8 cellular contexts compared by ENCODE assay signal in genomic region chr17:4789951-4790704, GRCh38. TPM values are rescaled to one million over a fixed set of nuclear protein-coding genes. Genes with fewer than 3 reads are reported as not detected.
DNase-seq lines count a peak whose midpoint lies in the region; ATAC-seq, FAIRE-seq and TF ChIP-seq lines count a peak whose summit lies in the region.

No MANE protein-coding gene starts in this region.

- peak overlapping the region; percentile 83 for H2AFZ ChIP-seq in GM23248

- peak in 1 of 2 donors; percentile 85 for TF ChIP-seq POLR2A in thyroid gland (IDR thresholded peaks at IDR 0.05)

- no peaks in the 10 kb centered on the region for H3K9me2 ChIP-seq in GM23248 (ENCODE audit: insufficient read depth)

- H3K4me3 ChIP-seq in GM23248: peak overlapping the region; percentile 88
- peak overlapping the region; percentile 78 for H3K4me3 ChIP-seq in LNCaP clone FGC (ENCODE audit: low read depth, low read length)
- peak overlapping the region; percentile 89 for H3K4me3 ChIP-seq in SK-N-MC
- H3K4me3 ChIP-seq in pancreas: peak overlapping the region; percentile 53 to 71 (median 58)
- H3K4me3 ChIP-seq in thyroid gland (replicated peaks in 1 of 3): peak overlapping the region; percentile 40 to 63 (median 59)

- no peaks in the 10 kb centered on the region for H3K9me3 Mint-ChIP-seq in activated naive CD8-positive, alpha-beta T cell (ENCODE audit: low read depth)

- peaks cover 12% of the 10 kb centered on the region for H3K27me3 Mint-ChIP-seq in activated naive CD8-positive, alpha-beta T cell

- no peaks in the 10 kb centered on the region for H3K27me3 ChIP-seq in GM23248 (replicated peaks; ENCODE audit: insufficient read depth)
- H3K27me3 ChIP-seq in pancreas: no peaks in the 10 kb centered on the region
- H3K27me3 ChIP-seq in thyroid gland: peaks cover 3% of the 10 kb centered on the region

- H3F3A ChIP-seq in GM23248 (ENCODE audit: insufficient read depth): peaks cover 15% of the 10 kb centered on the region

- intact Hi-C loops in Right ventricle myocardium inferior (cut with DNase I): loop anchor here (5.0 kb wide), 2 partner anchors 47 to 58 kb away; partner anchors contain the start of gene MED11
- intact Hi-C loops in pancreas (cut with DNase I): loop anchor here (5.0 to 10.0 kb wide), 4 partner anchors 55 to 105 kb away; partner anchors contain the start of genes C17orf107 (in 1 of the 3), CXCL16 (in 1 of the 3), MED11 (in 1 of the 3) and ZMYND15 (in 1 of the 3)
- intact Hi-C loops in thyroid gland (cut with DNase I): loop anchor here (5.0 kb wide), 1 partner anchor 48 kb away; no protein-coding TSS in a partner anchor

- peak; percentile 95 for ATAC-seq in Right ventricle myocardium inferior
- peak; percentile 88 to 92 (median 92) for ATAC-seq in pancreas

- H3K27ac ChIP-seq in GM23248: peak overlapping the region; percentile 81
- no peak overlapping the region for H3K27ac ChIP-seq in SK-N-MC
- peak overlapping the region; percentile 93 to 98 (median 98) for H3K27ac ChIP-seq in pancreas
- peak overlapping the region; percentile 83 to 95 (median 85) for H3K27ac ChIP-seq in thyroid gland

- H3K4me1 Mint-ChIP-seq in activated naive CD8-positive, alpha-beta T cell (ENCODE audit: low read depth): peaks cover 28% of the 10 kb centered on the region

- H3K36me3 ChIP-seq in ES-I3 (ENCODE audit: insufficient read depth, low read length) (no peaks in the 10 kb centered on the region), GM23248 (ENCODE audit: low read depth) (no peaks in the 10 kb centered on the region), SK-N-MC (ENCODE audit: insufficient read depth, low read length) (no peaks in the 10 kb centered on the region), pancreas (no peaks in the 10 kb centered on the region), thyroid gland (no peaks in the 10 kb centered on the region)

- peak; percentile 92 for TF ChIP-seq CTCF in LNCaP clone FGC (IDR thresholded peaks at IDR 0.05; ENCODE audit: control insufficient read depth, extremely low read depth, insufficient read depth)
- TF ChIP-seq CTCF in pancreas (IDR thresholded peaks at IDR 0.05): peak; percentile 58 to 80 (median 74)
- peak; percentile 24 to 85 (median 66) for TF ChIP-seq CTCF in thyroid gland (IDR thresholded peaks at IDR 0.05)

- peak overlapping the region; percentile 92 for H3K27ac Mint-ChIP-seq in activated naive CD8-positive, alpha-beta T cell

- H4K20me1 ChIP-seq in GM23248 (ENCODE audit: insufficient read depth): no peaks in the 10 kb centered on the region

- H3K4me1 ChIP-seq in ES-I3 (ENCODE audit: insufficient read depth, low read length) (0 out of 2 replicates have a peak, but pooled peaks cover 4% of the 10 kb centered on the region), GM23248 (ENCODE audit: insufficient read depth) (peaks cover 19% of the 10 kb centered on the region; the same call in 1 of the 2 replicates), pancreas (peaks cover 0 to 20% (median 4%) of the 10 kb centered on the region in 3 donors), thyroid gland (peaks cover 15 to 29% of the 10 kb centered on the region in 2 donors)

- H3K4me3 Mint-ChIP-seq in activated naive CD8-positive, alpha-beta T cell: peak overlapping the region; percentile 92

- no peaks in the 10 kb centered on the region for H3K79me2 ChIP-seq in GM23248 (ENCODE audit: insufficient read depth)

- in situ Hi-C loops in GM23248 (cut with MboI): loop anchor here (10.0 kb wide), 1 partner anchor 95 kb away; no protein-coding TSS in a partner anchor

- H3K36me3 Mint-ChIP-seq in activated naive CD8-positive, alpha-beta T cell: no peaks in the 10 kb centered on the region

- DNase-seq in GM23248 (peak; percentile 97), LNCaP clone FGC (ENCODE audit: low read depth) (peak; percentile 78), SK-N-MC (ENCODE audit: low read depth, low spot score) (no peak), Right ventricle myocardium inferior (ENCODE audit: missing footprints) (peak; percentile 94), pancreas (peak; percentile 82 to 94 (median 88)), thyroid gland (peak; percentile 79 to 80)

- H3K4me2 ChIP-seq in GM23248 (ENCODE audit: unreplicated experiment): peak overlapping the region; percentile 84

- FAIRE-seq in pancreas (lab: Jason Lieb, UNC): no peak

- H3K9ac ChIP-seq in ES-I3 (ENCODE audit: low read depth, low read length): peak overlapping the region; percentile 89
- H3K9ac ChIP-seq in GM23248: peak overlapping the region; percentile 85
- peak overlapping the region; percentile 68 for H3K9ac ChIP-seq in SK-N-MC (ENCODE audit: insufficient read length)

- H3K9me3 ChIP-seq in ES-I3 (ENCODE audit: control insufficient read depth, insufficient read depth, low read length) (no peaks in the 10 kb centered on the region), GM23248 (ENCODE audit: low read depth) (no peaks in the 10 kb centered on the region), SK-N-MC (ENCODE audit: low read depth, low read length) (no peaks in the 10 kb centered on the region; the same call in 1 of the 2 replicates), pancreas (no peaks in the 10 kb centered on the region), thyroid gland (no peaks in the 10 kb centered on the region)

- WGBS in GM23248 (ENCODE audit: low coverage in 1 of 2, low lambda C conversion rate in 2 of 2, missing lambda C conversion rate in 2 of 2), 2 experiments: 2% methylated on average over 50 to 73 of the region's 91 CpGs
- 0% methylated on average over 55 to 91 of the region's 91 CpGs for WGBS in pancreas, 2 donors
- WGBS in thyroid gland, 2 donors: 0% methylated on average over 11 to 23 of the region's 91 CpGs

RNA-seq across cellular contexts. Expression of gene GLTPD2, which starts 1.4 kb away (rescaled TPM):
- total RNA-seq in GM23248 (2014; rRNA removed; shearing (Covaris generic)): 2.2 TPM in 1 of 2 replicates, not detected in the other
- polyA plus RNA-seq in GM23248 (2016; fragmentation: Nextera tagmentation; extraction: Ambion mirVana): 0.50 and 0.61 TPM in 2 replicates
- total RNA-seq in Right ventricle myocardium inferior: not detected
- under 1 TPM in 1 of 6 donors, not detected in 5; 0.39 TPM for total RNA-seq in pancreas
- polyA plus RNA-seq in pancreas: under 1 TPM in 1 of 2 donors, not detected in 1; 0.23 TPM
- not detected for total RNA-seq in thyroid gland

RNA-seq across cellular contexts. Expression of gene VMO1, which starts 4.0 kb away (rescaled TPM):
- total RNA-seq in GM23248 (2014; rRNA removed; shearing (Covaris generic)): not detected in 2 replicates
- 0.63 and 0.93 TPM in 2 replicates for polyA plus RNA-seq in GM23248 (2016; fragmentation: Nextera tagmentation; extraction: Ambion mirVana)
- 0.70 TPM for total RNA-seq in Right ventricle myocardium inferior
- 1 to 10 TPM in 3 of 6 donors, under 1 TPM in 2, not detected in 1; 0.28 to 2.2 (median 1.2) TPM for total RNA-seq in pancreas
- 1 to 10 TPM in 1 of 2 donors, under 1 TPM in 1; 0.87 to 1.6 TPM for polyA plus RNA-seq in pancreas
- 1 to 10 TPM in 2 of 4 donors, not detected in 2; 1.8 to 4.0 TPM for total RNA-seq in thyroid gland

RNA-seq across cellular contexts. Expression of gene PSMB6, which starts 5.8 kb away (rescaled TPM):
- total RNA-seq in GM23248 (2014; rRNA removed; shearing (Covaris generic)): 92.1 and 148 TPM in 2 replicates
- polyA plus RNA-seq in GM23248 (2016; fragmentation: Nextera tagmentation; extraction: Ambion mirVana): 308 and 315 TPM in 2 replicates
- 225 TPM for total RNA-seq in Right ventricle myocardium inferior
- 10 to 100 TPM; 31.3 to 55.4 (median 46.1) TPM for total RNA-seq in pancreas
- polyA plus RNA-seq in pancreas: 100 to 1,000 TPM in 1 of 2 donors, 10 to 100 TPM in 1; 53.1 to 103 TPM
- 100 to 1,000 TPM; 108 to 322 (median 141) TPM for total RNA-seq in thyroid gland

RNA-seq across cellular contexts. Expression of gene PLD2, which starts 16.8 kb away (rescaled TPM):
- total RNA-seq in GM23248 (2014; rRNA removed; shearing (Covaris generic)): 20.9 and 22.0 TPM in 2 replicates
- polyA plus RNA-seq in GM23248 (2016; fragmentation: Nextera tagmentation; extraction: Ambion mirVana) (11.9 and 12.3 TPM in 2 replicates), pancreas (10 to 100 TPM; 24.5 to 25.8 TPM)
- total RNA-seq in Right ventricle myocardium inferior (12.6 TPM), pancreas (10 to 100 TPM; 11.7 to 26.1 (median 17.9) TPM), thyroid gland (10 to 100 TPM; 10.7 to 20.0 (median 16.2) TPM)
